ENCODE assay signal across 1 cellular context in the genomic region with DNA sequence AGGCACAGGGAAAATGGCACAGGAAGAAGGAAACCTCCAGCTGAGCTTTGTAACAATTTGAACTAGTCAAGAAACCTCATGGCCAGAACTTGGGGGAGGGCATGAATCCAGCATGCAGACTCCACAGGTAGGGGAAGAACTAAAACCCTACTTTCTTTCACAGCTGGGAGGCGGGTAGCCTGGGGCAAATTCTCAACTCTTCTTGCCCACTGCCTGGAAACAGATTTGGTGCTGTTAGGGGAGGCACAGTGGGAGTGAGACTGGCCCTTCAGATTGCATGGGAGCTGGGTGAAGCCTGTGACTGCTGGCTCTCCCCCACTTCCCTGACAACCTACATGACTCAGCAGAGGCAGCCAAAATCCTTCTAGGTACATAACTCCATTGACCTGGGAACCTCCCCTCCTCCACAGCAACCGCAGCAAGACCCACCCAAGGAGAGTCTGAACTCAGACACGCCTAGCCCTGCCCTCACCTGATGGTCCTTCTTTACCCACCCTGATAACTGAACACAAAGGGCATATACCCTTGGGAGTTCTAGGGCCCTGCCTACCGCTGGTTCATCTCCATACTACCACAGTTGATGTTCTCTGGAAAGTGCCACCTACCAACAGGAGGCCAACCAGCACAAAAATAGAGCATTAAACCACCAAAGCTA.
A peak's percentile ranks its signal among the peaks of the same experiment; 100 is the strongest.
TF ChIP-seq lines count a peak whose summit lies in the region.

No MANE protein-coding gene starts in this region.

TF ChIP-seq in K562, 482 proteins besides CTCF, POLR2A, EP300 and RAD21 (continued from another document):
- TF ChIP-seq, protein P1, sequence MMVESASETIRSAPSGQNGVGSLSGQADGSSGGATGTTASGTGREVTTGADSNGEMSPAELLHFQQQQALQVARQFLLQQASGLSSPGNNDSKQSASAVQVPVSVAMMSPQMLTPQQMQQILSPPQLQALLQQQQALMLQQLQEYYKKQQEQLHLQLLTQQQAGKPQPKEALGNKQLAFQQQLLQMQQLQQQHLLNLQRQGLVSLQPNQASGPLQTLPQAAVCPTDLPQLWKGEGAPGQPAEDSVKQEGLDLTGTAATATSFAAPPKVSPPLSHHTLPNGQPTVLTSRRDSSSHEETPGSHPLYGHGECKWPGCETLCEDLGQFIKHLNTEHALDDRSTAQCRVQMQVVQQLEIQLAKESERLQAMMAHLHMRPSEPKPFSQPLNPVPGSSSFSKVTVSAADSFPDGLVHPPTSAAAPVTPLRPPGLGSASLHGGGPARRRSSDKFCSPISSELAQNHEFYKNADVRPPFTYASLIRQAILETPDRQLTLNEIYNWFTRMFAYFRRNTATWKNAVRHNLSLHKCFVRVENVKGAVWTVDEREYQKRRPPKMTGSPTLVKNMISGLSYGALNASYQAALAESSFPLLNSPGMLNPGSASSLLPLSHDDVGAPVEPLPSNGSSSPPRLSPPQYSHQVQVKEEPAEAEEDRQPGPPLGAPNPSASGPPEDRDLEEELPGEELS (CRISPR knock-in tag; IDR thresholded peaks at IDR 0.05; ENCODE audit: borderline replicate concordance) = no peak
- TF ChIP-seq PURB (CRISPR knock-in tag; IDR thresholded peaks at IDR 0.05; ENCODE audit: low read depth) = no peak
- TF ChIP-seq, protein P2, sequence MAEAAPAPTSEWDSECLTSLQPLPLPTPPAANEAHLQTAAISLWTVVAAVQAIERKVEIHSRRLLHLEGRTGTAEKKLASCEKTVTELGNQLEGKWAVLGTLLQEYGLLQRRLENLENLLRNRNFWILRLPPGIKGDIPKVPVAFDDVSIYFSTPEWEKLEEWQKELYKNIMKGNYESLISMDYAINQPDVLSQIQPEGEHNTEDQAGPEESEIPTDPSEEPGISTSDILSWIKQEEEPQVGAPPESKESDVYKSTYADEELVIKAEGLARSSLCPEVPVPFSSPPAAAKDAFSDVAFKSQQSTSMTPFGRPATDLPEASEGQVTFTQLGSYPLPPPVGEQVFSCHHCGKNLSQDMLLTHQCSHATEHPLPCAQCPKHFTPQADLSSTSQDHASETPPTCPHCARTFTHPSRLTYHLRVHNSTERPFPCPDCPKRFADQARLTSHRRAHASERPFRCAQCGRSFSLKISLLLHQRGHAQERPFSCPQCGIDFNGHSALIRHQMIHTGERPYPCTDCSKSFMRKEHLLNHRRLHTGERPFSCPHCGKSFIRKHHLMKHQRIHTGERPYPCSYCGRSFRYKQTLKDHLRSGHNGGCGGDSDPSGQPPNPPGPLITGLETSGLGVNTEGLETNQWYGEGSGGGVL (CRISPR knock-in tag; IDR thresholded peaks at IDR 0.05) = no peak
- TF ChIP-seq BRF1 (IDR thresholded peaks at IDR 0.05; ENCODE audit: borderline replicate concordance, extremely low read depth, insufficient read length) = no peak
- no peak for TF ChIP-seq ESRRB (CRISPR knock-in tag; IDR thresholded peaks at IDR 0.05; ENCODE audit: borderline replicate concordance)
- TF ChIP-seq SRSF7 (optimal IDR thresholded peaks at IDR 0.05; ENCODE audit: low read depth, low read length) = no peak
- TF ChIP-seq, protein P3, sequence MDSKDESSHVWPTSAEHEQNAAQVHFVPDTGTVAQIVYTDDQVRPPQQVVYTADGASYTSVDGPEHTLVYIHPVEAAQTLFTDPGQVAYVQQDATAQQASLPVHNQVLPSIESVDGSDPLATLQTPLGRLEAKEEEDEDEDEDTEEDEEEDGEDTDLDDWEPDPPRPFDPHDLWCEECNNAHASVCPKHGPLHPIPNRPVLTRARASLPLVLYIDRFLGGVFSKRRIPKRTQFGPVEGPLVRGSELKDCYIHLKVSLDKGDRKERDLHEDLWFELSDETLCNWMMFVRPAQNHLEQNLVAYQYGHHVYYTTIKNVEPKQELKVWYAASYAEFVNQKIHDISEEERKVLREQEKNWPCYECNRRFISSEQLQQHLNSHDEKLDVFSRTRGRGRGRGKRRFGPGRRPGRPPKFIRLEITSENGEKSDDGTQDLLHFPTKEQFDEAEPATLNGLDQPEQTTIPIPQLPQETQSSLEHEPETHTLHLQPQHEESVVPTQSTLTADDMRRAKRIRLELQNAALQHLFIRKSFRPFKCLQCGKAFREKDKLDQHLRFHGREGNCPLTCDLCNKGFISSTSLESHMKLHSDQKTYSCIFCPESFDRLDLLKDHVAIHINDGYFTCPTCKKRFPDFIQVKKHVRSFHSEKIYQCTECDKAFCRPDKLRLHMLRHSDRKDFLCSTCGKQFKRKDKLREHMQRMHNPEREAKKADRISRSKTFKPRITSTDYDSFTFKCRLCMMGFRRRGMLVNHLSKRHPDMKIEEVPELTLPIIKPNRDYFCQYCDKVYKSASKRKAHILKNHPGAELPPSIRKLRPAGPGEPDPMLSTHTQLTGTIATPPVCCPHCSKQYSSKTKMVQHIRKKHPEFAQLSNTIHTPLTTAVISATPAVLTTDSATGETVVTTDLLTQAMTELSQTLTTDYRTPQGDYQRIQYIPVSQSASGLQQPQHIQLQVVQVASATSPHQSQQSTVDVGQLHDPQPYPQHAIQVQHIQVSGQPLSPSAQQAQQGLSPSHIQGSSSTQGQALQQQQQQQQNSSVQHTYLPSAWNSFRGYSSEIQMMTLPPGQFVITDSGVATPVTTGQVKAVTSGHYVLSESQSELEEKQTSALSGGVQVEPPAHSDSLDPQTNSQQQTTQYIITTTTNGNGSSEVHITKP (IDR thresholded peaks at IDR 0.05; ENCODE audit: partially characterized antibody) = no peak
- TF ChIP-seq ZFP1 (CRISPR knock-in tag; IDR thresholded peaks at IDR 0.05) = no peak
- TF ChIP-seq MYNN (IDR thresholded peaks at IDR 0.05) = peak; percentile 74; the same call in 1 of the 2 replicates
- TF ChIP-seq MYNN (CRISPR knock-in tag; IDR thresholded peaks at IDR 0.05) = no peak
- TF ChIP-seq, protein P4, sequence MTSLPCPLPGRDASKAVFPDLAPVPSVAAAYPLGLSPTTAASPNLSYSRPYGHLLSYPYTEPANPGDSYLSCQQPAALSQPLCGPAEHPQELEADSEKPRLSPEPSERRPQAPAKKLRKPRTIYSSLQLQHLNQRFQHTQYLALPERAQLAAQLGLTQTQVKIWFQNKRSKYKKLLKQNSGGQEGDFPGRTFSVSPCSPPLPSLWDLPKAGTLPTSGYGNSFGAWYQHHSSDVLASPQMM (CRISPR knock-in tag; IDR thresholded peaks at IDR 0.05) = no peak
- TF ChIP-seq MED1 (CRISPR knock-in tag; IDR thresholded peaks at IDR 0.05; ENCODE audit: borderline replicate concordance) = no peak
- TF ChIP-seq, protein P5, sequence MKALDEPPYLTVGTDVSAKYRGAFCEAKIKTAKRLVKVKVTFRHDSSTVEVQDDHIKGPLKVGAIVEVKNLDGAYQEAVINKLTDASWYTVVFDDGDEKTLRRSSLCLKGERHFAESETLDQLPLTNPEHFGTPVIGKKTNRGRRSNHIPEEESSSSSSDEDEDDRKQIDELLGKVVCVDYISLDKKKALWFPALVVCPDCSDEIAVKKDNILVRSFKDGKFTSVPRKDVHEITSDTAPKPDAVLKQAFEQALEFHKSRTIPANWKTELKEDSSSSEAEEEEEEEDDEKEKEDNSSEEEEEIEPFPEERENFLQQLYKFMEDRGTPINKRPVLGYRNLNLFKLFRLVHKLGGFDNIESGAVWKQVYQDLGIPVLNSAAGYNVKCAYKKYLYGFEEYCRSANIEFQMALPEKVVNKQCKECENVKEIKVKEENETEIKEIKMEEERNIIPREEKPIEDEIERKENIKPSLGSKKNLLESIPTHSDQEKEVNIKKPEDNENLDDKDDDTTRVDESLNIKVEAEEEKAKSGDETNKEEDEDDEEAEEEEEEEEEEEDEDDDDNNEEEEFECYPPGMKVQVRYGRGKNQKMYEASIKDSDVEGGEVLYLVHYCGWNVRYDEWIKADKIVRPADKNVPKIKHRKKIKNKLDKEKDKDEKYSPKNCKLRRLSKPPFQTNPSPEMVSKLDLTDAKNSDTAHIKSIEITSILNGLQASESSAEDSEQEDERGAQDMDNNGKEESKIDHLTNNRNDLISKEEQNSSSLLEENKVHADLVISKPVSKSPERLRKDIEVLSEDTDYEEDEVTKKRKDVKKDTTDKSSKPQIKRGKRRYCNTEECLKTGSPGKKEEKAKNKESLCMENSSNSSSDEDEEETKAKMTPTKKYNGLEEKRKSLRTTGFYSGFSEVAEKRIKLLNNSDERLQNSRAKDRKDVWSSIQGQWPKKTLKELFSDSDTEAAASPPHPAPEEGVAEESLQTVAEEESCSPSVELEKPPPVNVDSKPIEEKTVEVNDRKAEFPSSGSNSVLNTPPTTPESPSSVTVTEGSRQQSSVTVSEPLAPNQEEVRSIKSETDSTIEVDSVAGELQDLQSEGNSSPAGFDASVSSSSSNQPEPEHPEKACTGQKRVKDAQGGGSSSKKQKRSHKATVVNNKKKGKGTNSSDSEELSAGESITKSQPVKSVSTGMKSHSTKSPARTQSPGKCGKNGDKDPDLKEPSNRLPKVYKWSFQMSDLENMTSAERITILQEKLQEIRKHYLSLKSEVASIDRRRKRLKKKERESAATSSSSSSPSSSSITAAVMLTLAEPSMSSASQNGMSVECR (CRISPR knock-in tag; IDR thresholded peaks at IDR 0.05) = no peak
- no peak for TF ChIP-seq ZKSCAN1 (IDR thresholded peaks at IDR 0.05; ENCODE audit: low read depth, low read length)
- TF ChIP-seq RB1 (IDR thresholded peaks at IDR 0.05; ENCODE audit: low read depth) = no peak
- no peak for TF ChIP-seq ZNF561 (CRISPR knock-in tag; conservative IDR thresholded peaks at IDR 0.05)
- no peak for TF ChIP-seq RAD51 (IDR thresholded peaks at IDR 0.05; ENCODE audit: borderline replicate concordance, low read depth)
- TF ChIP-seq POLR2G (IDR thresholded peaks at IDR 0.05; ENCODE audit: low read depth, low read length) = no peak
- TF ChIP-seq PML (IDR thresholded peaks at IDR 0.05; ENCODE audit: low read length) = no peak
- no peak for TF ChIP-seq SMC3 (conservative IDR thresholded peaks at IDR 0.05; ENCODE audit: insufficient read depth, low read depth, low read length)
- TF ChIP-seq, protein P6, sequence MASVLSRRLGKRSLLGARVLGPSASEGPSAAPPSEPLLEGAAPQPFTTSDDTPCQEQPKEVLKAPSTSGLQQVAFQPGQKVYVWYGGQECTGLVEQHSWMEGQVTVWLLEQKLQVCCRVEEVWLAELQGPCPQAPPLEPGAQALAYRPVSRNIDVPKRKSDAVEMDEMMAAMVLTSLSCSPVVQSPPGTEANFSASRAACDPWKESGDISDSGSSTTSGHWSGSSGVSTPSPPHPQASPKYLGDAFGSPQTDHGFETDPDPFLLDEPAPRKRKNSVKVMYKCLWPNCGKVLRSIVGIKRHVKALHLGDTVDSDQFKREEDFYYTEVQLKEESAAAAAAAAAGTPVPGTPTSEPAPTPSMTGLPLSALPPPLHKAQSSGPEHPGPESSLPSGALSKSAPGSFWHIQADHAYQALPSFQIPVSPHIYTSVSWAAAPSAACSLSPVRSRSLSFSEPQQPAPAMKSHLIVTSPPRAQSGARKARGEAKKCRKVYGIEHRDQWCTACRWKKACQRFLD (CRISPR knock-in tag; IDR thresholded peaks at IDR 0.05) = no peak; the same call in 1 of the 2 replicates
- no peak for TF ChIP-seq KAT8 (IDR thresholded peaks at IDR 0.05; ENCODE audit: low read depth)
- TF ChIP-seq, protein P7, sequence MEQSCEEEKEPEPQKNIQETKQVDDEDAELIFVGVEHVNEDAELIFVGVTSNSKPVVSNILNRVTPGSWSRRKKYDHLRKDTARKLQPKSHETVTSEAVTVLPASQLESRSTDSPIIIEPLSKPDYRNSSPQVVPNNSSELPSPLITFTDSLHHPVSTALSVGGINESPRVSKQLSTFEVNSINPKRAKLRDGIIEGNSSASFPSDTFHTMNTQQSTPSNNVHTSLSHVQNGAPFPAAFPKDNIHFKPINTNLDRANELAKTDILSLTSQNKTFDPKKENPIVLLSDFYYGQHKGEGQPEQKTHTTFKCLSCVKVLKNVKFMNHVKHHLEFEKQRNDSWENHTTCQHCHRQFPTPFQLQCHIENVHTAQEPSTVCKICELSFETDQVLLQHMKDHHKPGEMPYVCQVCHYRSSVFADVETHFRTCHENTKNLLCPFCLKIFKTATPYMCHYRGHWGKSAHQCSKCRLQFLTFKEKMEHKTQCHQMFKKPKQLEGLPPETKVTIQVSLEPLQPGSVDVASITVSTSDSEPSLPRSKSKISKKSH (CRISPR knock-in tag; IDR thresholded peaks at IDR 0.05) = no peak
- TF ChIP-seq ARID2 (IDR thresholded peaks at IDR 0.05) = 0 out of 2 replicates have a peak, but pooled peaks have one; percentile 14
- peak; percentile 37 to 46; a peak in 1 of 4 replicates for TF ChIP-seq MAZ (CRISPR knock-in tag; conservative IDR thresholded peaks at IDR 0.05 in 1 of 2, IDR thresholded peaks at IDR 0.05 in 1 of 2)
- no peak for TF ChIP-seq ILF3 (IDR thresholded peaks at IDR 0.05; ENCODE audit: borderline replicate concordance)
- no peak for TF ChIP-seq NCOA6 (IDR thresholded peaks at IDR 0.05)
- TF ChIP-seq, protein P8, sequence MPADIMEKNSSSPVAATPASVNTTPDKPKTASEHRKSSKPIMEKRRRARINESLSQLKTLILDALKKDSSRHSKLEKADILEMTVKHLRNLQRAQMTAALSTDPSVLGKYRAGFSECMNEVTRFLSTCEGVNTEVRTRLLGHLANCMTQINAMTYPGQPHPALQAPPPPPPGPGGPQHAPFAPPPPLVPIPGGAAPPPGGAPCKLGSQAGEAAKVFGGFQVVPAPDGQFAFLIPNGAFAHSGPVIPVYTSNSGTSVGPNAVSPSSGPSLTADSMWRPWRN (IDR thresholded peaks at IDR 0.05; ENCODE audit: low read depth) = no peak
- TF ChIP-seq PHB (CRISPR knock-in tag; IDR thresholded peaks at IDR 0.05) = no peak
- TF ChIP-seq EGR1 (conservative IDR thresholded peaks at IDR 0.05) = no peak; the same call in 1 of the 2 replicates
- TF ChIP-seq ZFPM2 (CRISPR knock-in tag; IDR thresholded peaks at IDR 0.05) = no peak
- TF ChIP-seq, protein P9, sequence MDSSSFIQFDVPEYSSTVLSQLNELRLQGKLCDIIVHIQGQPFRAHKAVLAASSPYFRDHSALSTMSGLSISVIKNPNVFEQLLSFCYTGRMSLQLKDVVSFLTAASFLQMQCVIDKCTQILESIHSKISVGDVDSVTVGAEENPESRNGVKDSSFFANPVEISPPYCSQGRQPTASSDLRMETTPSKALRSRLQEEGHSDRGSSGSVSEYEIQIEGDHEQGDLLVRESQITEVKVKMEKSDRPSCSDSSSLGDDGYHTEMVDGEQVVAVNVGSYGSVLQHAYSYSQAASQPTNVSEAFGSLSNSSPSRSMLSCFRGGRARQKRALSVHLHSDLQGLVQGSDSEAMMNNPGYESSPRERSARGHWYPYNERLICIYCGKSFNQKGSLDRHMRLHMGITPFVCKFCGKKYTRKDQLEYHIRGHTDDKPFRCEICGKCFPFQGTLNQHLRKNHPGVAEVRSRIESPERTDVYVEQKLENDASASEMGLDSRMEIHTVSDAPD (CRISPR knock-in tag; IDR thresholded peaks at IDR 0.05) = no peak
- no peak for TF ChIP-seq TFAM (CRISPR knock-in tag; conservative IDR thresholded peaks at IDR 0.05)
- TF ChIP-seq, protein P10, sequence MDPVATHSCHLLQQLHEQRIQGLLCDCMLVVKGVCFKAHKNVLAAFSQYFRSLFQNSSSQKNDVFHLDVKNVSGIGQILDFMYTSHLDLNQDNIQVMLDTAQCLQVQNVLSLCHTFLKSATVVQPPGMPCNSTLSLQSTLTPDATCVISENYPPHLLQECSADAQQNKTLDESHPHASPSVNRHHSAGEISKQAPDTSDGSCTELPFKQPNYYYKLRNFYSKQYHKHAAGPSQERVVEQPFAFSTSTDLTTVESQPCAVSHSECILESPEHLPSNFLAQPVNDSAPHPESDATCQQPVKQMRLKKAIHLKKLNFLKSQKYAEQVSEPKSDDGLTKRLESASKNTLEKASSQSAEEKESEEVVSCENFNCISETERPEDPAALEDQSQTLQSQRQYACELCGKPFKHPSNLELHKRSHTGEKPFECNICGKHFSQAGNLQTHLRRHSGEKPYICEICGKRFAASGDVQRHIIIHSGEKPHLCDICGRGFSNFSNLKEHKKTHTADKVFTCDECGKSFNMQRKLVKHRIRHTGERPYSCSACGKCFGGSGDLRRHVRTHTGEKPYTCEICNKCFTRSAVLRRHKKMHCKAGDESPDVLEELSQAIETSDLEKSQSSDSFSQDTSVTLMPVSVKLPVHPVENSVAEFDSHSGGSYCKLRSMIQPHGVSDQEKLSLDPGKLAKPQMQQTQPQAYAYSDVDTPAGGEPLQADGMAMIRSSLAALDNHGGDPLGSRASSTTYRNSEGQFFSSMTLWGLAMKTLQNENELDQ (CRISPR knock-in tag; IDR thresholded peaks at IDR 0.05; ENCODE audit: borderline replicate concordance) = no peak
